28 cellular contexts compared by ENCODE assay signal in genomic region chr5:3167473-3167872, GRCh38.
"Had no signal": no experiment of that assay in that cellular context is flagged by ENCODE, and none has a peak within 500 bp of the region (broad histone marks: within the 10 kb centered on the region; RNA-seq: fewer than 3 reads in every experiment).

No MANE protein-coding gene starts in this region.

- H3K27me3 ChIP-seq: colonic mucosa, esophagus muscularis mucosa, foreskin keratinocyte, gastrocnemius medialis, gastroesophageal sphincter, heart left ventricle had no signal

- H3K9me3 ChIP-seq: colonic mucosa, gastrocnemius medialis had no signal

- H3K4me1 ChIP-seq: colonic mucosa, esophagus muscularis mucosa, esophagus squamous epithelium, foreskin keratinocyte, gastrocnemius medialis, gastroesophageal sphincter, heart left ventricle, heart right ventricle had no signal

- FAIRE-seq: colon, endometrium, endothelial cell of umbilical vein, frontal cortex had no signal

- DNase-seq: colonic mucosa; cortex of kidney; dermis blood vessel endothelial cell; dorsolateral prefrontal cortex; effector CD4-positive, alpha-beta T cell; effector CD8-positive, alpha-beta T cell; effector memory CD4-positive, alpha-beta T cell; effector memory CD8-positive, alpha-beta T cell; endodermal cell; erythroblast; esophagus squamous epithelium; foreskin fibroblast; foreskin keratinocyte; foreskin melanocyte; gastrocnemius medialis; glutamatergic neuron; head of caudate nucleus; heart left ventricle; heart right ventricle had no signal

- H3K27ac ChIP-seq: colonic mucosa, coronary artery, dorsolateral prefrontal cortex, epithelial cell of prostate, esophagus muscularis mucosa, esophagus squamous epithelium, foreskin keratinocyte, gastrocnemius medialis, gastroesophageal sphincter, heart left ventricle, heart right ventricle had no signal

- H3K4me3 ChIP-seq: colonic mucosa, coronary artery, dorsolateral prefrontal cortex, esophagus muscularis mucosa, esophagus squamous epithelium, gastrocnemius medialis, gastroesophageal sphincter, heart left ventricle, heart right ventricle had no signal

- ATAC-seq: effector memory CD8-positive, alpha-beta T cell; esophagus mucosa; foreskin keratinocyte; gastrocnemius medialis; gastroesophageal sphincter; heart left ventricle; heart right ventricle had no signal

- H3K36me3 ChIP-seq: colonic mucosa, esophagus muscularis mucosa, esophagus squamous epithelium, gastrocnemius medialis, gastroesophageal sphincter, heart left ventricle, heart right ventricle had no signal
